In the genomic region with DNA sequence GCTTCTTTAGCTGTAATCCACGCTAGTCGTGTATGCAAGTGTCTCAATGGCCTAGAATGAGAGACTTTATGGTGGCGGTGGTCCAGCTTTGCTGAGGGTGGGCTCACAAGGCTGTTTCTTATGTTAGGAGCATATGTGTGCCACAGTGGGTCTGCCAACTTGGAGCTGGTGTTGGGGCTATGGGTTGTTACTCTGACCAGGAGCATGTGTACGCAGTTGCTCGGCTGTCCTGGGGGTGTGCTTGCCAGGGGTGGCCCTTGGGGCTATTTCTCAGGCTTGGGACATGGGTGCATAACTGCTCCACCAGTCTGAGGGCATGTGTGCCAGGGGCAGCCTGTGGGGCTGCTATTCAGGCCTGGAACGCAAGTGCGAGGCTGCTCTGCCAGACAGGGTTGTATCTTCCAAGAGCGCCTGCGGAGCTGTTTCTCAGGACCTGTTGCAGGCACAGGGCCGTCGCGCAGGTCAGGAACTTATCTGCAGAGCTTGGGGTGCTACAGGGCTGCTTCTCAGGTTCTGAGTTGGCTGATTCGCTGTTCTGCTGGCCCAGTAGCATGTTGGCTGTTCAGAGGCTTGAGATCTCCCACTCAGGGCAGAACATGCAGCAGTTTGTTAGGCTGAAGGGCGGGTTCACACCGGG, we compare ENCODE assay signal across 25 cellular contexts.
"Had no signal": no experiment of that assay in that cellular context is flagged by ENCODE, and none has a peak within 500 bp of the region (broad histone marks: within the 10 kb centered on the region; RNA-seq: fewer than 3 reads in every experiment).

No MANE protein-coding gene starts in this region.

- H3K9me3 ChIP-seq: esophagus muscularis mucosa, gastroesophageal sphincter, neutrophil, right lobe of liver, vagina had no signal

- H3K36me3 ChIP-seq: esophagus muscularis mucosa, gastroesophageal sphincter, heart left ventricle, left lung, neutrophil, right lobe of liver, suprapubic skin, vagina had no signal

- H3K4me1 Mint-ChIP-seq: naive thymus-derived CD8-positive, alpha-beta T cell had no signal

- H3K27ac Mint-ChIP-seq: naive thymus-derived CD8-positive, alpha-beta T cell; progenitor cell of endocrine pancreas; stimulated activated naive CD8-positive, alpha-beta T cell treated with anti-CD3 and anti-CD28 coated beads, Interleukin-15, amount 100 ng/mL, for 72 hours had no signal

- H3K4me1 ChIP-seq: esophagus muscularis mucosa, foreskin keratinocyte, gastroesophageal sphincter, heart left ventricle, left lung, parathyroid adenoma, right lobe of liver, suprapubic skin, vagina had no signal

- DNase-seq: dermis blood vessel endothelial cell; effector memory CD4-positive, alpha-beta T cell; foreskin keratinocyte; heart left ventricle; left cardiac atrium; stimulated activated CD4-positive, alpha-beta T cell treated with anti-CD3 and anti-CD28 coated beads, Interleukin-12 subunit alpha, Interleukin-12 subunit beta, amount 100 ng/mL, for 4 hours; stimulated activated CD4-positive, alpha-beta T cell treated with anti-CD3 and anti-CD28 coated beads, Interleukin-1b, Interleukin-23, amount 100 ng/mL, for 48 hours; stimulated activated CD4-positive, alpha-beta T cell treated with anti-CD3 and anti-CD28 coated beads, Interleukin-4, amount 100 ng/mL, for 1 hour; stimulated activated CD8-positive, alpha-beta memory T cell treated with anti-CD3 and anti-CD28 coated beads, Interleukin-4, amount 100 ng/mL, for 48 hours; stimulated activated naive CD4-positive, alpha-beta T cell; stimulated activated naive CD8-positive, alpha-beta T cell treated with anti-CD3 and anti-CD28 coated beads, Interleukin-15, amount 100 ng/mL, for 72 hours; trophoblast cell had no signal

- ATAC-seq: foreskin keratinocyte; gastroesophageal sphincter; left cardiac atrium; left lung; naive thymus-derived CD8-positive, alpha-beta T cell; right lobe of liver; stimulated activated naive CD8-positive, alpha-beta T cell treated with anti-CD3 and anti-CD28 coated beads, Interleukin-15, amount 100 ng/mL, for 72 hours had no signal

- H3K4me3 Mint-ChIP-seq: naive thymus-derived CD8-positive, alpha-beta T cell; stimulated activated naive CD8-positive, alpha-beta T cell treated with anti-CD3 and anti-CD28 coated beads, Interleukin-15, amount 100 ng/mL, for 72 hours had no signal

- H3K27me3 ChIP-seq: esophagus muscularis mucosa, foreskin keratinocyte, gastroesophageal sphincter, heart left ventricle, hepatocyte, left lung, neutrophil, right lobe of liver, suprapubic skin, vagina had no signal

- H3K27ac ChIP-seq: coronary artery, esophagus muscularis mucosa, foreskin keratinocyte, gastroesophageal sphincter, heart left ventricle, hepatocyte, left lung, neutrophil, parathyroid adenoma, right lobe of liver, suprapubic skin, vagina had no signal

- H3K27me3 Mint-ChIP-seq: progenitor cell of endocrine pancreas had no signal

- H3K4me3 ChIP-seq: coronary artery, esophagus muscularis mucosa, gastroesophageal sphincter, heart left ventricle, hepatocyte, left lung, right lobe of liver, smooth muscle cell, suprapubic skin, vagina had no signal
